Comparison of ENCODE assay signal across 35 cellular contexts in the genomic region with DNA sequence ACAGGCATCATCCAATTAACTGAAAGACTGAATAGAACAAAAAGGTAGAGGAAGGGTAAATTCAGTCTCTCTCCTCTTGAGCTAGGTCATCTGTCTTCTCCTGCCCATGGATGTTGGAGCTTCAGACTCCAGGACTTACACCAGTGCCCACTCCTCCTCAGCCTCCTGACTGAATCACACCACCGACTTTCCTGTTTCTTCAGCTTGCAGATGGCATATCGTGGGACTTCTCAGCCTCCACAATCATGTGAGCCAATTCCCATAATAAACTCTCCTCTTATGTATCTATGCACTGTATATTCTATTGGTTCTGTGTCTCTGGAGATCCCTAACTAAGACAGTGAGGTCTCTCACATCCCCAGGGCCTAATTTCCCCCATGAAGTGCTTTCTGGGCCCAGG.
"Had no signal": no experiment of that assay in that cellular context is flagged by ENCODE, and none has a peak within 500 bp of the region (broad histone marks: within the 10 kb centered on the region; RNA-seq: fewer than 3 reads in every experiment).

No MANE protein-coding gene starts in this region.

- H2AFZ ChIP-seq: PC-9 had no signal

- H3K36me3 ChIP-seq: breast epithelium, MG63 had no signal

- H3K27me3 ChIP-seq: body of pancreas, breast epithelium, MG63 had no signal

- DNase-seq: activated B cell treated with CpG ODN at 0.5 μM for 24 hours; activated CD4-positive, alpha-beta memory T cell treated with anti-CD3 and anti-CD28 coated beads for 36 hours; activated CD4-positive, alpha-beta T cell treated with anti-CD3 and anti-CD28 coated beads for 4 hours; activated CD4-positive, alpha-beta T cell treated with anti-CD3 and anti-CD28 coated beads, Interleukin-2, amount 50 U/mL, for 1 hour; activated CD4-positive, CD25-positive, alpha-beta regulatory T cell treated with anti-CD3 and anti-CD28 coated beads, Interleukin-2, amount 50 U/mL, for 72 hours; activated CD8-positive, alpha-beta memory T cell treated with anti-CD3 and anti-CD28 coated beads, Interleukin-2, amount 50 U/mL, for 4 hours; activated effector memory CD4-positive, alpha-beta T cell treated with anti-CD3 and anti-CD28 coated beads, Interleukin-2, amount 50 U/mL, for 16 hours; activated naive CD4-positive, alpha-beta T cell; activated naive CD8-positive, alpha-beta T cell treated with anti-CD3 and anti-CD28 coated beads, Interleukin-2, amount 10 ng/mL, durations not matched to agents 7 days and 5 days; activated T-cell treated with anti-CD3 and anti-CD28 coated beads for 4 hours; activated T-cell treated with anti-CD3 and anti-CD28 coated beads, Interleukin-2, amount 50 U/mL, for 48 hours; body of pancreas; Kasumi-1; KG1; MG63; NCI-H1048; NCI-H1105 treated with DMSO at 0.1 percent for 48 hours; NCI-H146; NCI-H187; NCI-H2029 treated with DMSO at 0.1 percent for 48 hours; NCI-H2107; NCI-H2171; NCI-H510A; NCI-H526; NCI-H748 treated with DMSO at 0.1 percent for 48 hours; NK-92 treated with Interleukin-12 subunit alpha and Interleukin-12 subunit beta, amount 100 ng/mL, for 24 hours; PC-9; SIG-M5; SW 1271; T-helper 1 cell; T-helper 2 cell; T-helper 9 cell had no signal

- H3K27ac ChIP-seq: body of pancreas, breast epithelium, PC-9, RWPE1, VCaP had no signal

- H3K4me3 ChIP-seq: body of pancreas, breast epithelium, MG63, PC-9 had no signal

- H3K9me3 ChIP-seq: body of pancreas, breast epithelium, MG63 had no signal

- H3K4me1 ChIP-seq: body of pancreas, breast epithelium had no signal

- H3K4me2 ChIP-seq: PC-9 had no signal
